2 cellular contexts compared by ENCODE assay signal in genomic region chr2:42741140-42741539, GRCh38.
TF ChIP-seq lines count a peak whose summit lies in the region.

No MANE protein-coding gene starts in this region.

TF ChIP-seq in HepG2, 621 proteins besides CTCF, POLR2A, EP300 and RAD21:
- no peak for TF ChIP-seq HINFP (CRISPR knock-in tag; IDR thresholded peaks at IDR 0.05; ENCODE audit: low read depth)
- TF ChIP-seq ZBED4 (CRISPR knock-in tag; IDR thresholded peaks at IDR 0.05; ENCODE audit: borderline replicate concordance), result no peak
- TF ChIP-seq PREB (CRISPR knock-in tag; IDR thresholded peaks at IDR 0.05), result no peak
- no peak for TF ChIP-seq RXRB (CRISPR knock-in tag; IDR thresholded peaks at IDR 0.05; ENCODE audit: borderline replicate concordance)
- TF ChIP-seq ZNF382 (CRISPR knock-in tag; IDR thresholded peaks at IDR 0.05; ENCODE audit: borderline replicate concordance), result no peak
- TF ChIP-seq ZNF678 (CRISPR knock-in tag; IDR thresholded peaks at IDR 0.05), result no peak

TF ChIP-seq in SK-N-SH, 30 proteins besides CTCF, POLR2A, EP300 and RAD21:
- TF ChIP-seq USF1 (IDR thresholded peaks at IDR 0.05; ENCODE audit: borderline replicate concordance, low read depth), result no peak
- TF ChIP-seq YY1 (IDR thresholded peaks at IDR 0.05; ENCODE audit: low read depth), result no peak
- no peak for TF ChIP-seq TCF12 (IDR thresholded peaks at IDR 0.05)
- TF ChIP-seq USF2 (IDR thresholded peaks at IDR 0.05; ENCODE audit: borderline replicate concordance, low read depth, low read length), result no peak
- no peak for TF ChIP-seq MAX (IDR thresholded peaks at IDR 0.05; ENCODE audit: low read depth)
- no peak for TF ChIP-seq CHD2 (IDR thresholded peaks at IDR 0.05; ENCODE audit: low read length, partially characterized antibody)
